24 cellular contexts compared by ENCODE assay signal in the genomic region with DNA sequence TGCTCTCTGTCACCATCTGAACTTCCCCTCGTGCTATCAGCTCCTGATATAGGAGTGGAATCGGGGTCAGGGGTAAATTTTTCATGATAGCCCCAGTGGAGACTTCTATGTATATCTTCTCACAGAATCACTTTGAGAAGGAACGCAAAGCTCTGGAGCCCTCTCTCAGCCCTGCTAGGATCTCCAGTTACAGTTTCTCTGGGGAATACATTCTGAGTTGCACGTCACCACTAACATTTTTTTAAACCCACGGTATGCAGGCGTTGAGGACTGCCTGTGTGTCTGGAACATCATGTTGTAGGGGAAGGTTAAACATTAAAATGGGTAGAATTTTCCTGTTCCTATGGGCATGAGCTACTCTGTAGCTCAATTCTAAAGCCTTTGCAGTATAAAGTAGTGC.
A peak's percentile ranks its signal among the peaks of the same experiment; 100 is the strongest.
DNase-seq lines count a peak whose midpoint lies in the region; ATAC-seq, FAIRE-seq and TF ChIP-seq lines count a peak whose summit lies in the region.
"Had no signal": no experiment of that assay in that cellular context is flagged by ENCODE, and none has a peak within 500 bp of the region (broad histone marks: within the 10 kb centered on the region; RNA-seq: fewer than 3 reads in every experiment).

No MANE protein-coding gene starts in this region.

- CTCF ChIA-PET in activated CD4-positive, alpha-beta T cell treated with anti-CD3 and anti-CD28 coated beads, Interleukin-2, amount 10 ng/mL, durations not matched to agents 7 days and 5 days (lab: Charles Lee): no interaction called here
- CTCF ChIA-PET in H1 (lab: Charles Lee; ENCODE audit: partially characterized antibody): interaction anchor here (1.0 kb wide), 1 partner anchor 12 kb away, joined by 3 read pairs; no protein-coding TSS in a partner anchor

- H3K23ac ChIP-seq in H1 (ENCODE audit: insufficient read length): no peak overlapping the region

- no peak overlapping the region for H3K4me3 Mint-ChIP-seq in activated CD4-positive, alpha-beta T cell treated with anti-CD3 and anti-CD28 coated beads, Interleukin-2, amount 10 ng/mL, durations not matched to agents 24 days and 14 days
- H3K4me3 Mint-ChIP-seq in activated CD4-positive, alpha-beta T cell treated with anti-CD3 and anti-CD28 coated beads, Interleukin-2, amount 10 ng/mL, durations not matched to agents 7 days and 5 days: no peak overlapping the region
- H3K4me3 Mint-ChIP-seq: CD8-positive, alpha-beta T cell; H9; HFFc6; IgD-negative memory B cell had no signal

- TF ChIP-seq CTCF in H1 (IDR thresholded peaks at IDR 0.05; ENCODE audit: control extremely low read depth in 1 of 3, insufficient read depth in 1 of 3, low read depth in 1 of 3, low read length in 3 of 3) (no peak), gastrocnemius medialis (IDR thresholded peaks at IDR 0.05 in 4 of 5, conservative IDR thresholded peaks at IDR 0.05 in 1 of 5) (no peak)

- intact Hi-C loops in activated CD4-positive, alpha-beta T cell treated with anti-CD3 and anti-CD28 coated beads, Interleukin-2, amount 10 ng/mL, durations not matched to agents 24 days and 14 days (cut with micrococcal nuclease): no loop called here
- intact Hi-C loops in gastrocnemius medialis (cut with DNase I; ENCODE audit: low total_unique reads): no loop called here

- no peak for TF ChIP-seq EP300 in H1 (IDR thresholded peaks at IDR 0.05; ENCODE audit: borderline replicate concordance in 1 of 2, low read depth in 2 of 2, low read length in 2 of 2)

- H3K18ac ChIP-seq in H1 (ENCODE audit: extremely low read depth, low read length): no peak overlapping the region

- no peak overlapping the region for H3K4ac ChIP-seq in H1 (replicated peaks; ENCODE audit: insufficient read length, low read depth, low read length)

- no peaks in the 10 kb centered on the region for H3K79me2 ChIP-seq in Karpas-422 (ENCODE audit: low read length)
- H3K79me2 ChIP-seq in H1 (ENCODE audit: control insufficient read depth in 1 of 2, insufficient read depth in 2 of 2, low read length in 2 of 2): no peaks in the 10 kb centered on the region

- no peaks in the 10 kb centered on the region for H3K23me2 ChIP-seq in H1 (ENCODE audit: low read depth, low read length)

- ATAC-seq in gastrocnemius medialis: peak; percentile 64 to 70
- ATAC-seq in GM21825 (IDR thresholded peaks at IDR 0.05; ENCODE audit: unreplicated experiment): no peak
- ATAC-seq: CD8-positive, alpha-beta T cell had no signal

- no peaks in the 10 kb centered on the region for H3K9me3 Mint-ChIP-seq in activated CD4-positive, alpha-beta T cell treated with anti-CD3 and anti-CD28 coated beads, Interleukin-2, amount 10 ng/mL, durations not matched to agents 24 days and 14 days
- H3K9me3 Mint-ChIP-seq in activated CD4-positive, alpha-beta T cell treated with anti-CD3 and anti-CD28 coated beads, Interleukin-2, amount 10 ng/mL, durations not matched to agents 7 days and 5 days: no peaks in the 10 kb centered on the region
- H3K9me3 Mint-ChIP-seq: CD8-positive, alpha-beta T cell; H9 had no signal

- WGBS in H1 (ENCODE audit: extremely low coverage in 1 of 2, insufficient coverage in 1 of 2, insufficient read length in 1 of 2, insufficient replicate concordance in 2 of 2, low coverage in 1 of 2, low lambda C conversion rate in 2 of 2, missing lambda C conversion rate in 1 of 2), 2 experiments: 89% methylated on average over 6 of the region's 6 CpGs; no CpG with 5 or more reads in 1 of the 2 experiments

- TF ChIP-seq RAD21 in H1 (IDR thresholded peaks at IDR 0.05 in 1 of 2, conservative IDR thresholded peaks at IDR 0.05 in 1 of 2; ENCODE audit: low read depth in 2 of 2, low read length in 2 of 2): no peak

- H4K8ac ChIP-seq in H1 (ENCODE audit: extremely low read depth, insufficient read depth, low read length): no peak overlapping the region

- H2BK120ac ChIP-seq in H1 (replicated peaks; ENCODE audit: low read depth, low read length): no peak overlapping the region

- H3K4me1 Mint-ChIP-seq in activated CD4-positive, alpha-beta T cell treated with anti-CD3 and anti-CD28 coated beads, Interleukin-2, amount 10 ng/mL, durations not matched to agents 24 days and 14 days: no peaks in the 10 kb centered on the region
- H3K4me1 Mint-ChIP-seq in activated CD4-positive, alpha-beta T cell treated with anti-CD3 and anti-CD28 coated beads, Interleukin-2, amount 10 ng/mL, durations not matched to agents 7 days and 5 days: no peaks in the 10 kb centered on the region
- H3K4me1 Mint-ChIP-seq: H9, IgD-negative memory B cell had no signal

- no peak overlapping the region for H2BK12ac ChIP-seq in H1 (ENCODE audit: low read depth, low read length)

- H2AK5ac ChIP-seq in H1 (ENCODE audit: low read depth, low read length): no peak overlapping the region

- H2AFZ ChIP-seq in Karpas-422 (ENCODE audit: low read length) (no peak overlapping the region), H1 (ENCODE audit: low read length) (0 out of 2 replicates have a peak overlapping the region, but pooled peaks have one; percentile 64)

- H3K27ac ChIP-seq in Karpas-422 (ENCODE audit: low read length) (no peak overlapping the region), H1 (ENCODE audit: low read depth, low read length) (no peak overlapping the region), gastrocnemius medialis (peak overlapping the region; percentile 56 to 80 (median 65))
- H3K27ac ChIP-seq: RWPE1, SJSA1 had no signal

- no peak overlapping the region for H3K9ac ChIP-seq in Karpas-422 (ENCODE audit: low read length)
- H3K9ac ChIP-seq in H1 (replicated peaks in 1 of 4; ENCODE audit: extremely low read depth in 1 of 4, low read depth in 3 of 4, low read length in 3 of 4): no peak overlapping the region

- no peak overlapping the region for H3K56ac ChIP-seq in H1 (replicated peaks; ENCODE audit: insufficient read length, low read depth, low read length)

- TF ChIP-seq POLR2A in H1 (IDR thresholded peaks at IDR 0.05; ENCODE audit: control extremely low read depth in 1 of 2, low read depth in 2 of 2, low read length in 2 of 2): no peak
- TF ChIP-seq POLR2A in gastrocnemius medialis (IDR thresholded peaks at IDR 0.05): no peak

- in situ Hi-C loops in gastrocnemius medialis (cut with MboI; ENCODE audit: low sequenced_read_pairs in 4 of 4): no loop called here

- no peak overlapping the region for H4K91ac ChIP-seq in H1 (replicated peaks; ENCODE audit: insufficient read length, low read length)

- no peak overlapping the region for H2BK15ac ChIP-seq in H1 (ENCODE audit: low read length)

- H2BK20ac ChIP-seq in H1 (ENCODE audit: low read length): no peak overlapping the region

- H3K4me3 ChIP-seq in Karpas-422 (ENCODE audit: low read length) (no peak overlapping the region), H1 (ENCODE audit: extremely low read depth in 1 of 4, insufficient read depth in 2 of 4, low read depth in 3 of 4, low read length in 4 of 4) (no peak overlapping the region), gastrocnemius medialis (no peak overlapping the region)
- H3K4me3 ChIP-seq: SJSA1 had no signal

- H3K4me2 ChIP-seq in Karpas-422 (ENCODE audit: low read depth, low read length, poor library complexity, severe bottlenecking) (no peak overlapping the region), H1 (ENCODE audit: insufficient read depth in 1 of 2, low read depth in 2 of 2, low read length in 2 of 2) (no peak overlapping the region)

- DNase-seq in activated CD4-positive, alpha-beta T cell treated with anti-CD3 and anti-CD28 coated beads, Interleukin-2, amount 10 ng/mL, durations not matched to agents 24 days and 14 days: peak; percentile 34
- DNase-seq in activated CD4-positive, alpha-beta T cell treated with anti-CD3 and anti-CD28 coated beads, Interleukin-2, amount 10 ng/mL, durations not matched to agents 7 days and 5 days: no peak
- DNase-seq in Karpas-422 (peak; percentile 41), H1 (ENCODE audit: low read depth in 1 of 2, low spot score in 2 of 2) (no peak), gastrocnemius medialis (no peak), cerebellar nuclear complex (lab: John Stamatoyannopoulos, UW) (no peak)
- no peak for DNase-seq in stimulated activated naive CD4-positive, alpha-beta T cell treated with Interleukin-2 at 50 U/mL for 16 hours (lab: John Stamatoyannopoulos, UW)
- DNase-seq: 8988T; C1 segment of cervical spinal cord; Calu3; CD8-positive, alpha-beta T cell; GDM1; H9; HFFc6; MV-4-11; NCI-H1105 treated with DMSO at 0.1 percent for 48 hours; NCI-H2081; NCI-H2227 treated with DMSO at 0.1 percent for 48 hours; NCI-H510A; NK-92 treated with Interleukin-12 subunit alpha and Interleukin-12 subunit beta, amount 100 ng/mL, for 24 hours had no signal

- no peak overlapping the region for H3K14ac ChIP-seq in H1 (ENCODE audit: insufficient read length)

- no peaks in the 10 kb centered on the region for H3K36me3 Mint-ChIP-seq in activated CD4-positive, alpha-beta T cell treated with anti-CD3 and anti-CD28 coated beads, Interleukin-2, amount 10 ng/mL, durations not matched to agents 24 days and 14 days (ENCODE audit: low read depth)
- H3K36me3 Mint-ChIP-seq in activated CD4-positive, alpha-beta T cell treated with anti-CD3 and anti-CD28 coated beads, Interleukin-2, amount 10 ng/mL, durations not matched to agents 7 days and 5 days (ENCODE audit: low read depth): no peaks in the 10 kb centered on the region
- H3K36me3 Mint-ChIP-seq: CD8-positive, alpha-beta T cell; IgD-negative memory B cell had no signal

- H3K4me1 ChIP-seq in Karpas-422 (ENCODE audit: low read length) (no peaks in the 10 kb centered on the region; the same call in 1 of the 2 replicates), H1 (replicated peaks in 1 of 4; ENCODE audit: control insufficient read depth in 3 of 4, insufficient read depth in 4 of 4, low read length in 3 of 4) (no peaks in the 10 kb centered on the region), gastrocnemius medialis (peaks cover 0 to 26% of the 10 kb centered on the region in 2 donors)
- H3K4me1 ChIP-seq: SJSA1 had no signal

- H4K20me1 ChIP-seq in Karpas-422 (ENCODE audit: insufficient read depth, low read depth, low read length): no peaks in the 10 kb centered on the region
- H4K20me1 ChIP-seq in H1 (replicated peaks in 1 of 2; ENCODE audit: control insufficient read depth in 1 of 2, insufficient read depth in 2 of 2, low read length in 2 of 2): no peaks in the 10 kb centered on the region

- H3K9me3 ChIP-seq in Karpas-422 (ENCODE audit: low read length) (no peaks in the 10 kb centered on the region), H1 (ENCODE audit: insufficient read depth in 2 of 2, low read depth in 1 of 2, low read length in 1 of 2) (no peaks in the 10 kb centered on the region), gastrocnemius medialis (no peaks in the 10 kb centered on the region)
- H3K9me3 ChIP-seq: SJSA1 had no signal

- POLR2A ChIA-PET in activated CD4-positive, alpha-beta T cell treated with anti-CD3 and anti-CD28 coated beads, Interleukin-2, amount 10 ng/mL, durations not matched to agents 7 days and 5 days (lab: Charles Lee): no interaction called here
- POLR2A ChIA-PET in H1 (lab: Charles Lee; ENCODE audit: partially characterized antibody): interaction anchor here (0.6 to 1.1 kb wide), 2 partner anchors 12 to 566 kb away, joined by 3 read pairs; no protein-coding TSS in a partner anchor

- no peaks in the 10 kb centered on the region for H3K27me3 ChIP-seq in Karpas-422 (ENCODE audit: low read length)
- H3K27me3 ChIP-seq in H1 (replicated peaks in 1 of 4; ENCODE audit: control insufficient read depth in 3 of 4, extremely low read depth in 1 of 4, insufficient read depth in 3 of 4, low read length in 3 of 4): no peaks in the 10 kb centered on the region
- H3K27me3 ChIP-seq in gastrocnemius medialis: no peaks in the 10 kb centered on the region
- H3K27me3 ChIP-seq: SJSA1 had no signal

- no peaks in the 10 kb centered on the region for H3K79me1 ChIP-seq in H1 (ENCODE audit: low read depth, low read length)

- H3K27me3 Mint-ChIP-seq in activated CD4-positive, alpha-beta T cell treated with anti-CD3 and anti-CD28 coated beads, Interleukin-2, amount 10 ng/mL, durations not matched to agents 24 days and 14 days: no peaks in the 10 kb centered on the region
- H3K27me3 Mint-ChIP-seq in activated CD4-positive, alpha-beta T cell treated with anti-CD3 and anti-CD28 coated beads, Interleukin-2, amount 10 ng/mL, durations not matched to agents 7 days and 5 days: no peaks in the 10 kb centered on the region

- no peak overlapping the region for H2BK5ac ChIP-seq in H1 (ENCODE audit: low read depth, low read length)

- no peak overlapping the region for H4K5ac ChIP-seq in H1 (ENCODE audit: insufficient read length, low read depth, low read length)

- no peak overlapping the region for H3K27ac Mint-ChIP-seq in activated CD4-positive, alpha-beta T cell treated with anti-CD3 and anti-CD28 coated beads, Interleukin-2, amount 10 ng/mL, durations not matched to agents 24 days and 14 days
- H3K27ac Mint-ChIP-seq in activated CD4-positive, alpha-beta T cell treated with anti-CD3 and anti-CD28 coated beads, Interleukin-2, amount 10 ng/mL, durations not matched to agents 7 days and 5 days: no peak overlapping the region
- H3K27ac Mint-ChIP-seq: CD8-positive, alpha-beta T cell; H9; HFFc6 had no signal

- H3K36me3 ChIP-seq in Karpas-422 (ENCODE audit: insufficient read depth, low read length) (no peaks in the 10 kb centered on the region), H1 (ENCODE audit: control insufficient read depth in 2 of 4, insufficient read depth in 4 of 4, low read length in 3 of 4) (no peaks in the 10 kb centered on the region), gastrocnemius medialis (no peaks in the 10 kb centered on the region)
- H3K36me3 ChIP-seq: SJSA1 had no signal

- FAIRE-seq in H1 (lab: Jason Lieb, UNC): no peak

- H3K9me2 ChIP-seq in Karpas-422 (replicated peaks; ENCODE audit: insufficient read depth, low read length): no peaks in the 10 kb centered on the region

Comparison
In these comparisons a context has a peak if more than half of its experiments do, and no peak if none do; other contexts are left out.
1. DNase-seq: peak in activated CD4-positive, alpha-beta T cell treated with anti-CD3 and anti-CD28 coated beads, Interleukin-2, amount 10 ng/mL, durations not matched to agents 24 days and 14 days (single experiment) and Karpas-422 (single experiment); none in activated CD4-positive, alpha-beta T cell treated with anti-CD3 and anti-CD28 coated beads, Interleukin-2, amount 10 ng/mL, durations not matched to agents 7 days and 5 days (single experiment), H1 (0 of 2), gastrocnemius medialis (0 of 2), stimulated activated naive CD4-positive, alpha-beta T cell treated with Interleukin-2 at 50 U/mL for 16 hours (single experiment) and cerebellar nuclear complex (0 of 2).
2. H3K27ac ChIP-seq: peak in gastrocnemius medialis (4 of 4); none in Karpas-422 (single experiment) and H1 (single experiment).